In genomic region chr1:212980123-212980800, GRCh38 we compare ENCODE assay signal across 11 cellular contexts. TPM values are rescaled to one million over a fixed set of nuclear protein-coding genes. Genes with fewer than 3 reads are reported as not detected.
DNase-seq lines count a peak whose midpoint lies in the region; ATAC-seq and TF ChIP-seq lines count a peak whose summit lies in the region.
"Had no signal": no experiment of that assay in that cellular context is flagged by ENCODE, and none has a peak within 500 bp of the region (broad histone marks: within the 10 kb centered on the region; RNA-seq: fewer than 3 reads in every experiment).

No MANE protein-coding gene starts in this region.

- no peaks in the 10 kb centered on the region for H3F3A ChIP-seq in smooth muscle cell (ENCODE audit: low read depth)

- no peaks in the 10 kb centered on the region for H3K9me3 ChIP-seq in DND-41 (ENCODE audit: insufficient read depth, low read length, severe bottlenecking)
- H3K9me3 ChIP-seq in mesenchymal stem cell (ENCODE audit: control insufficient read depth, low read length) = no peaks in the 10 kb centered on the region
- no peaks in the 10 kb centered on the region for H3K9me3 ChIP-seq in smooth muscle cell (replicated peaks; ENCODE audit: low read depth)

- H2BK12ac ChIP-seq in mesenchymal stem cell (ENCODE audit: low read length in 2 of 2) = no peak overlapping the region

- H2BK120ac ChIP-seq in mesenchymal stem cell (ENCODE audit: low read depth, low read length) = no peak overlapping the region

- H4K91ac ChIP-seq in mesenchymal stem cell (ENCODE audit: low read length) = no peak overlapping the region

- ATAC-seq in DND-41 (ENCODE audit: insufficient read depth, low read depth) (no peak), HG03025 (IDR thresholded peaks at IDR 0.05; ENCODE audit: low FRiP score, unreplicated experiment) (peak; percentile 1), HG02759 (IDR thresholded peaks at IDR 0.05; ENCODE audit: unreplicated experiment) (no peak)

- H4K20me1 ChIP-seq in DND-41 (ENCODE audit: insufficient read depth, low read length) (no peaks in the 10 kb centered on the region), smooth muscle cell (ENCODE audit: low read depth) (no peaks in the 10 kb centered on the region)

- H2AK5ac ChIP-seq in mesenchymal stem cell (ENCODE audit: low read length, severe bottlenecking) = no peak overlapping the region

- no peaks in the 10 kb centered on the region for H3K27me3 ChIP-seq in DND-41 (ENCODE audit: insufficient read depth, low read length, poor library complexity)
- H3K27me3 ChIP-seq in mesenchymal stem cell (ENCODE audit: control insufficient read depth in 1 of 2, insufficient read depth in 1 of 2, low read length in 2 of 2) = peaks cover 0 to 81% of the 10 kb centered on the region in 2 experiments
- no peaks in the 10 kb centered on the region for H3K27me3 ChIP-seq in smooth muscle cell (ENCODE audit: low read depth)

- no peak overlapping the region for H4K8ac ChIP-seq in mesenchymal stem cell (ENCODE audit: low read length)

- H3K4ac ChIP-seq in mesenchymal stem cell (ENCODE audit: low read depth in 1 of 2, low read length in 2 of 2) = no peak overlapping the region

- TF ChIP-seq CTCF in DND-41 (IDR thresholded peaks at IDR 0.05; ENCODE audit: borderline replicate concordance, extremely low read depth, low read length, poor library complexity, severe bottlenecking) (peak; percentile 11), choroid plexus epithelial cell (conservative IDR thresholded peaks at IDR 0.05; ENCODE audit: low read depth, low read length) (peak; percentile 14), smooth muscle cell (IDR thresholded peaks at IDR 0.05; ENCODE audit: borderline replicate concordance, insufficient read depth, poor library complexity, severe bottlenecking) (no peak)

- DNase-seq in DND-41 (no peak), choroid plexus epithelial cell (ENCODE audit: low read depth) (peak; percentile 50), mesenchymal stem cell (peak; percentile 31), retina (no peak), AG08395 (ENCODE audit: low spot score) (no peak), smooth muscle cell (lab: John Stamatoyannopoulos, UW; ENCODE audit: unreplicated experiment) (no peak)
- DNase-seq: Calu3 had no signal

- no peak overlapping the region for H3K9ac ChIP-seq in DND-41 (ENCODE audit: low read depth, low read length)
- no peak overlapping the region for H3K9ac ChIP-seq in mesenchymal stem cell (ENCODE audit: low read length)
- no peak overlapping the region for H3K9ac ChIP-seq in smooth muscle cell (ENCODE audit: low read depth)
- H3K9ac ChIP-seq: parathyroid adenoma had no signal

- WGBS in mesenchymal stem cell = 76% methylated on average over 7 of the region's 7 CpGs
- WGBS in smooth muscle cell (ENCODE audit: low lambda C conversion rate) = 85% methylated on average over 7 of the region's 7 CpGs

- no peak overlapping the region for H3K4me3 ChIP-seq in DND-41 (ENCODE audit: low read depth in 1 of 2, low read length in 2 of 2)
- no peak overlapping the region for H3K4me3 ChIP-seq in choroid plexus epithelial cell (ENCODE audit: low read depth, low read length)
- H3K4me3 ChIP-seq in mesenchymal stem cell (ENCODE audit: insufficient read depth in 1 of 2, low read depth in 1 of 2, low read length in 2 of 2) = no peak overlapping the region
- no peak overlapping the region for H3K4me3 ChIP-seq in smooth muscle cell
- H3K4me3 ChIP-seq: SK-N-MC had no signal

- no peak overlapping the region for H3K18ac ChIP-seq in mesenchymal stem cell (ENCODE audit: low read depth in 1 of 2, low read length in 2 of 2)

- H3K79me1 ChIP-seq in mesenchymal stem cell (replicated peaks; ENCODE audit: low read length, poor library complexity, severe bottlenecking) = no peaks in the 10 kb centered on the region

- H3K79me2 ChIP-seq in DND-41 (ENCODE audit: insufficient read depth, low read length) = no peaks in the 10 kb centered on the region
- no peaks in the 10 kb centered on the region for H3K79me2 ChIP-seq in smooth muscle cell (ENCODE audit: low read depth)
- H3K79me2 ChIP-seq: parathyroid adenoma had no signal

- no peak overlapping the region for H2BK15ac ChIP-seq in mesenchymal stem cell (ENCODE audit: low read depth, poor library complexity, severe bottlenecking)

- H2AFZ ChIP-seq in DND-41 (ENCODE audit: low read depth, low read length) (no peak overlapping the region), mesenchymal stem cell (ENCODE audit: low read depth, low read length) (no peak overlapping the region), smooth muscle cell (ENCODE audit: low read depth) (no peak overlapping the region)

- no peak overlapping the region for H2BK5ac ChIP-seq in mesenchymal stem cell (ENCODE audit: low read depth, low read length, poor library complexity, severe bottlenecking)

- no peak overlapping the region for H3K14ac ChIP-seq in mesenchymal stem cell (ENCODE audit: low read length in 2 of 2)

- no peak overlapping the region for H3K27ac ChIP-seq in DND-41 (ENCODE audit: low read length)
- no peak overlapping the region for H3K27ac ChIP-seq in mesenchymal stem cell (ENCODE audit: low read length, poor library complexity, severe bottlenecking)
- no peak overlapping the region for H3K27ac ChIP-seq in smooth muscle cell (ENCODE audit: low read depth)
- H3K27ac ChIP-seq: parathyroid adenoma, SK-N-MC had no signal

- H3K4me1 ChIP-seq in DND-41 (ENCODE audit: insufficient read depth, low read length) (no peaks in the 10 kb centered on the region), mesenchymal stem cell (ENCODE audit: control insufficient read depth, insufficient read depth, low read depth, low read length) (peaks cover 7% of the 10 kb centered on the region), smooth muscle cell (ENCODE audit: low read depth) (peaks cover 9% of the 10 kb centered on the region)
- H3K4me1 ChIP-seq: parathyroid adenoma had no signal

- no peak overlapping the region for H3K23ac ChIP-seq in mesenchymal stem cell (ENCODE audit: low read length in 2 of 2)

- H3K4me2 ChIP-seq in DND-41 (ENCODE audit: insufficient read depth, low read length) (no peak overlapping the region), mesenchymal stem cell (ENCODE audit: low read length, poor library complexity, severe bottlenecking) (no peak overlapping the region), smooth muscle cell (no peak overlapping the region)

- H3K36me3 ChIP-seq in DND-41 (ENCODE audit: insufficient read depth, low read length) (no peaks in the 10 kb centered on the region), mesenchymal stem cell (ENCODE audit: control insufficient read depth in 1 of 2, insufficient read depth in 2 of 2, low read depth in 1 of 2, low read length in 2 of 2) (peaks cover 0 to 2% of the 10 kb centered on the region in 2 experiments), smooth muscle cell (ENCODE audit: low read depth) (no peaks in the 10 kb centered on the region)

RNA-seq across cellular contexts. Expression of gene VASH2, which starts 29.9 kb away (rescaled TPM):
- polyA plus RNA-seq in mesenchymal stem cell (2013, experiment 1 of 2) = 0.77 TPM
- polyA plus RNA-seq in mesenchymal stem cell (2013, experiment 2 of 2) = 0.64 TPM
- 8.9 and 16.0 TPM in 2 replicates for total RNA-seq in smooth muscle cell
- polyA plus RNA-seq in smooth muscle cell = 6.7 and 6.9 TPM in 2 replicates

RNA-seq across cellular contexts. Expression of gene ANGEL2, which starts 35.4 kb away (rescaled TPM):
- polyA plus RNA-seq in mesenchymal stem cell (2013, experiment 1 of 2) = 13.6 TPM
- 15.4 TPM for polyA plus RNA-seq in mesenchymal stem cell (2013, experiment 2 of 2)
- total RNA-seq in smooth muscle cell = 29.7 and 34.7 TPM in 2 replicates
- 13.1 and 14.9 TPM in 2 replicates for polyA plus RNA-seq in smooth muscle cell

Comparison
In these comparisons a context has a peak if more than half of its experiments do, and no peak if none do; other contexts are left out.
1. DNase-seq: peak in choroid plexus epithelial cell (single experiment) and mesenchymal stem cell (single experiment); none in DND-41 (single experiment), retina (single experiment), AG08395 (single experiment) and smooth muscle cell (single experiment).